In the genomic region with DNA sequence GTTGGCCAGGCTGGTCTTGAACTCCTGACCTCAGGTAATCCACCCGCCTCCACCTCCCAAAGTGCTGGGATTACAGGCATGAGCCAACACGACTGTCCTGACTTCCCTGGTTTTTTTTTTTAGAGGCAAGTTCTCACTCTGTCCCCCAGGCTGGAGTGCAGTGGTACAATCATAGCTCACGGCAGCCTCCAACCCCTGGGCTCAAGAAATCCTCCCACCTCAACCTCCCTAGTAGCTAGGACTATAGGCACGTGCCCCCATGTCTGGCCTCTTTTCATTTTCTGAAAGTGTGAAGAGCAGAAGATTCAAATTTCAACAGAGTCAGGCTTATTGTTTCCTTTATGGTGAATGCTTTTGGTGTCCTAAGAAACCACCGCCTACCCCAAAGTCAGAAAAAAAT, we compare ENCODE assay signal across 7 cellular contexts.
"Had no signal": no experiment of that assay in that cellular context is flagged by ENCODE, and none has a peak within 500 bp of the region (broad histone marks: within the 10 kb centered on the region; RNA-seq: fewer than 3 reads in every experiment).

No MANE protein-coding gene starts in this region.

- DNase-seq: GOT3, H7, IMR-90, KBM-7 had no signal

- H3K36me3 ChIP-seq: HAP-1 had no signal

- H3K4me2 ChIP-seq: KMS-11 had no signal

- H3K9me3 ChIP-seq: HAP-1 had no signal

- H3K4me3 ChIP-seq: HAP-1 had no signal

- H3K27ac ChIP-seq: HL-60, KMS-11 had no signal

- H3K9ac ChIP-seq: KMS-11 had no signal
